20 cellular contexts compared by ENCODE assay signal in the genomic region with DNA sequence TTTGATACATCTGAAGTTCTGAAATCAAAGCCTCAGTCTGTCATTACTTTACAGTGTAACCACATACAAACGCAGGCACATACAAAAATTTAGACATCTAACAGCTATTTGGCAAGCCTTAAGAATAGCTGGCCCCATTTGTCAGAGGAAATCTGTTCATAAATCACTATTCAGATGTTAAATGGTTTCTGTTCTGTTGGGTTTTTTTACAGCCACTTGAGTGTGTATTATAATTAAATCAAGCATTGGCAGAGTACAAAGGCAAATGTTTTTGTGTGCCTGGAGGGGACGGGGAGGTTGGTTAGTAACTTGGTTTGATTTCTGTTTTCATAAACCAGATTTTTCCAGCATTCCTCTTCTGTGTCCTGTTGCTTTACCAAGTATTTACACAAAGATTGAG. TPM values are rescaled to one million over a fixed set of nuclear protein-coding genes. Genes with fewer than 3 reads are reported as not detected.
DNase-seq lines count a peak whose midpoint lies in the region; TF ChIP-seq lines count a peak whose summit lies in the region.
"Had no signal": no experiment of that assay in that cellular context is flagged by ENCODE, and none has a peak within 500 bp of the region (broad histone marks: within the 10 kb centered on the region; RNA-seq: fewer than 3 reads in every experiment).

No MANE protein-coding gene starts in this region.

- no peak for TF ChIP-seq POLR2A in uterus (IDR thresholded peaks at IDR 0.05)

- no peak overlapping the region for H3K4me3 Mint-ChIP-seq in osteocyte (ENCODE audit: unreplicated experiment)
- H3K4me3 Mint-ChIP-seq: GM23338, naive B cell had no signal

- H3K36me3 ChIP-seq in uterus: no peaks in the 10 kb centered on the region

- H3K36me3 Mint-ChIP-seq in osteocyte (ENCODE audit: unreplicated experiment): peaks cover 25% of the 10 kb centered on the region

- H3K4me3 ChIP-seq in uterus: no peak overlapping the region
- H3K4me3 ChIP-seq: GM23338, heart left ventricle, K562 had no signal

- no peaks in the 10 kb centered on the region for H3K9me3 Mint-ChIP-seq in osteocyte (ENCODE audit: unreplicated experiment)
- H3K9me3 Mint-ChIP-seq: activated naive CD4-positive, alpha-beta T cell treated with anti-CD3 and anti-CD28 coated beads, Interleukin-2, amount 50 U/mL, for 72 hours; GM23338; naive B cell had no signal

- H3K4me1 Mint-ChIP-seq in osteocyte (ENCODE audit: unreplicated experiment): peaks cover 19% of the 10 kb centered on the region
- H3K4me1 Mint-ChIP-seq: naive B cell had no signal

- intact Hi-C loops in uterus (cut with DNase I; ENCODE audit: low total_unique reads): no loop called here

- H3K9me3 ChIP-seq in uterus: no peaks in the 10 kb centered on the region
- H3K9me3 ChIP-seq: heart left ventricle had no signal

- no peaks in the 10 kb centered on the region for H3K27me3 Mint-ChIP-seq in osteocyte (ENCODE audit: unreplicated experiment)
- H3K27me3 Mint-ChIP-seq: naive B cell had no signal

- H3K27me3 ChIP-seq in uterus: no peaks in the 10 kb centered on the region
- H3K27me3 ChIP-seq: heart left ventricle had no signal

- DNase-seq in GM04504 (ENCODE audit: low read depth): peak; percentile 34
- peak; percentile 18 to 62 for DNase-seq in NCI-H2081 (lab: John Stamatoyannopoulos, UW)
- peak; percentile 70 for DNase-seq in astrocyte of the hippocampus (ENCODE audit: low read depth, low spot score)
- no peak for DNase-seq in osteocyte (ENCODE audit: extremely low spot score, unreplicated experiment)
- DNase-seq in DMS 273 treated with DMSO at 0.1 percent for 48 hours (lab: John Stamatoyannopoulos, UW): no peak
- DNase-seq in uterus: no peak
- no peak for DNase-seq in NCI-H510A treated with DMSO at 0.1 percent for 48 hours (lab: John Stamatoyannopoulos, UW)
- DNase-seq: activated CD4-positive, alpha-beta T cell treated with anti-CD3 and anti-CD28 coated beads for 1 hour; activated CD8-positive, alpha-beta memory T cell treated with anti-CD3 and anti-CD28 coated beads, Interleukin-2, amount 50 U/mL, for 48 hours; cerebellar nuclear complex; erythroblast; heart left ventricle; naive B cell; NCI-H524 treated with DMSO at 0.1 percent for 48 hours; right cardiac atrium; stimulated activated naive CD4-positive, alpha-beta T cell treated with Interleukin-2 at 50 U/mL for 16 hours had no signal

- TF ChIP-seq CTCF in osteocyte (IDR thresholded peaks at IDR 0.05): no peak
- TF ChIP-seq CTCF in uterus (IDR thresholded peaks at IDR 0.05): no peak

- no peaks in the 10 kb centered on the region for H3K4me1 ChIP-seq in uterus

- H3K27ac ChIP-seq in uterus: no peak overlapping the region
- H3K27ac ChIP-seq: heart left ventricle, RWPE1 had no signal

- peak overlapping the region; percentile 70 for H3K27ac Mint-ChIP-seq in osteocyte (ENCODE audit: unreplicated experiment)
- H3K27ac Mint-ChIP-seq: activated naive CD4-positive, alpha-beta T cell treated with anti-CD3 and anti-CD28 coated beads, Interleukin-2, amount 50 U/mL, for 72 hours had no signal

RNA-seq across cellular contexts. Expression of gene PIGB, which starts 24.1 kb away (rescaled TPM):
- total RNA-seq in osteocyte (15.4 and 15.9 TPM in 2 replicates), uterus (10 to 100 TPM in 2 of 4 donors, 1 to 10 TPM in 1, under 1 TPM in 1; 0.51 to 22.3 (median 10.9) TPM)

RNA-seq across cellular contexts. Expression of gene PIGBOS1, which starts 24.2 kb away (rescaled TPM):
- 14.6 and 15.6 TPM in 2 replicates for total RNA-seq in osteocyte
- 10 to 100 TPM in 3 of 4 donors, under 1 TPM in 1; 0.59 to 25.9 (median 14.2) TPM for total RNA-seq in uterus

RNA-seq across cellular contexts. Expression of gene RAB27A, which starts 53.6 kb away (rescaled TPM):
- 12.4 and 14.6 TPM in 2 replicates for total RNA-seq in osteocyte
- 10 to 100 TPM in 3 of 4 donors, 1 to 10 TPM in 1; 6.4 to 32.9 (median 16.5) TPM for total RNA-seq in uterus

Comparison
In these comparisons a context has a peak if more than half of its experiments do, and no peak if none do; other contexts are left out.
1. DNase-seq: peak in GM04504 (single experiment), NCI-H2081 (2 of 2) and astrocyte of the hippocampus (single experiment); none in osteocyte (single experiment), DMS 273 treated with DMSO at 0.1 percent for 48 hours (single experiment), uterus (0 of 2) and NCI-H510A treated with DMSO at 0.1 percent for 48 hours (single experiment).